In genomic region chr11:58285483-58286040, GRCh38 we compare ENCODE assay signal across 15 cellular contexts. TPM values are rescaled to one million over a fixed set of nuclear protein-coding genes. Genes with fewer than 3 reads are reported as not detected.
DNase-seq lines count a peak whose midpoint lies in the region; ATAC-seq and TF ChIP-seq lines count a peak whose summit lies in the region.
"Had no signal": no experiment of that assay in that cellular context is flagged by ENCODE, and none has a peak within 500 bp of the region (broad histone marks: within the 10 kb centered on the region; RNA-seq: fewer than 3 reads in every experiment).

No MANE protein-coding gene starts in this region.

- intact Hi-C loops in left colon (cut with DNase I, micrococcal nuclease): no loop called here

- H3K9me3 Mint-ChIP-seq in GM23338: peaks cover 3% of the 10 kb centered on the region; the same call in 1 of the 3 replicates

- no peaks in the 10 kb centered on the region for H3K4me1 Mint-ChIP-seq in GM23338
- H3K4me1 Mint-ChIP-seq: IgD-negative memory B cell had no signal

- DNase-seq in GM12865 (ENCODE audit: low read depth): peak; percentile 1
- no peak for DNase-seq in GM23338 (ENCODE audit: low spot score)
- peak; percentile 9 for DNase-seq in RPMI8226
- peak in 1 of 2 donors; percentile 28 for DNase-seq in left colon
- no peak for DNase-seq in hepatic stellate cell (ENCODE audit: low spot score)
- DNase-seq in NCI-H2081 (lab: John Stamatoyannopoulos, UW): no peak
- DNase-seq: NCI-H1436 treated with DMSO at 0.1 percent for 48 hours; NCI-H2081 treated with DMSO at 0.1 percent for 48 hours; NCI-H524 treated with DMSO at 0.1 percent for 48 hours; NK-92 treated with Interleukin-12 subunit alpha and Interleukin-12 subunit beta, amount 100 ng/mL, for 24 hours had no signal

- no peaks in the 10 kb centered on the region for H3F3A ChIP-seq in GM23338 (replicated peaks; ENCODE audit: low read depth)

- TF ChIP-seq CTCF in GM12865 (IDR thresholded peaks at IDR 0.05; ENCODE audit: insufficient read depth, low read depth, low read length, missing control alignments) (no peak), GM23338 (conservative IDR thresholded peaks at IDR 0.05; ENCODE audit: low read depth in 2 of 2) (peak; percentile 15 to 41; a peak in 2 of 4 replicates)

- no peaks in the 10 kb centered on the region for H3K79me2 ChIP-seq in GM23338 (replicated peaks; ENCODE audit: insufficient read depth)

- H3K4me3 ChIP-seq in GM12865 (ENCODE audit: low read depth, low read length) (no peak overlapping the region), GM23338 (no peak overlapping the region)
- H3K4me3 ChIP-seq: SJSA1 had no signal

- no peaks in the 10 kb centered on the region for H3K27me3 ChIP-seq in GM23338 (ENCODE audit: insufficient read depth)
- H3K27me3 ChIP-seq: SJSA1 had no signal

- no peaks in the 10 kb centered on the region for H3K27me3 Mint-ChIP-seq in GM23338 (ENCODE audit: insufficient read depth, low read depth, poor library complexity)

- ATAC-seq in GM23338 (no peak; the same call in 2 of the 3 replicates), left colon (peak; percentile 73), HG02884 (IDR thresholded peaks at IDR 0.05; ENCODE audit: unreplicated experiment) (no peak)

- no peaks in the 10 kb centered on the region for H3K36me3 ChIP-seq in GM23338 (ENCODE audit: insufficient read depth)
- H3K36me3 ChIP-seq: SJSA1 had no signal

- no peaks in the 10 kb centered on the region for H3K36me3 Mint-ChIP-seq in GM23338 (ENCODE audit: low read depth)
- H3K36me3 Mint-ChIP-seq: IgD-negative memory B cell had no signal

- no peak overlapping the region for H3K27ac Mint-ChIP-seq in GM23338
- H3K27ac Mint-ChIP-seq: IgD-negative memory B cell had no signal

- no peak overlapping the region for H3K4me3 Mint-ChIP-seq in GM23338
- H3K4me3 Mint-ChIP-seq: IgD-negative memory B cell had no signal

- H3K4me2 ChIP-seq in GM23338: no peak overlapping the region

- no peak overlapping the region for H2AFZ ChIP-seq in GM23338

- no peaks in the 10 kb centered on the region for H4K20me1 ChIP-seq in GM23338 (replicated peaks; ENCODE audit: insufficient read depth)

- H3K27ac ChIP-seq in GM23338 (ENCODE audit: low read depth): no peak overlapping the region
- H3K27ac ChIP-seq: SJSA1 had no signal

- H3K9me2 ChIP-seq in GM23338 (ENCODE audit: insufficient read depth): no peaks in the 10 kb centered on the region; the same call in 1 of the 2 replicates

- no peaks in the 10 kb centered on the region for H3K4me1 ChIP-seq in GM23338 (ENCODE audit: insufficient read depth)
- H3K4me1 ChIP-seq: SJSA1 had no signal

TF ChIP-seq in GM23338, 12 proteins besides CTCF, POLR2A, EP300 and RAD21:
- no peak for TF ChIP-seq NANOG (IDR thresholded peaks at IDR 0.05; ENCODE audit: borderline replicate concordance)
- TF ChIP-seq REST (IDR thresholded peaks at IDR 0.05; ENCODE audit: unreplicated experiment): no peak
- TF ChIP-seq EZH2 (IDR thresholded peaks at IDR 0.05; ENCODE audit: low read depth, unreplicated experiment): no peak

RNA-seq across cellular contexts. Expression of gene OR10W1, which starts 17.5 kb away (rescaled TPM):
- not detected in 2 replicates for total RNA-seq in GM23338 (2014; rRNA removed; shearing (Covaris generic))
- polyA plus RNA-seq in GM23338 (2016; fragmentation: Nextera tagmentation; extraction: Ambion mirVana): not detected in 2 replicates
- not detected for total RNA-seq in left colon
- total RNA-seq: H7, HT1080, SJSA1 had no signal
- polyA plus RNA-seq: IgD-negative memory B cell had no signal

RNA-seq across cellular contexts. Expression of gene OR10Q1, which starts 56.8 kb away (rescaled TPM):
- total RNA-seq in GM23338 (2014; rRNA removed; shearing (Covaris generic)): not detected in 2 replicates
- polyA plus RNA-seq in GM23338 (2016; fragmentation: Nextera tagmentation; extraction: Ambion mirVana): not detected in 2 replicates
- total RNA-seq in left colon: under 1 TPM in 1 of 2 donors, not detected in 1; 0.27 TPM
- total RNA-seq: H7, HT1080, SJSA1 had no signal
- polyA plus RNA-seq: IgD-negative memory B cell had no signal

Comparison
In these comparisons a context has a peak if more than half of its experiments do, and no peak if none do; other contexts are left out.
1. DNase-seq: peak in GM12865 (single experiment) and RPMI8226 (single experiment); none in GM23338 (single experiment), hepatic stellate cell (single experiment) and NCI-H2081 (0 of 2).